8 cellular contexts compared by ENCODE assay signal in the genomic region with DNA sequence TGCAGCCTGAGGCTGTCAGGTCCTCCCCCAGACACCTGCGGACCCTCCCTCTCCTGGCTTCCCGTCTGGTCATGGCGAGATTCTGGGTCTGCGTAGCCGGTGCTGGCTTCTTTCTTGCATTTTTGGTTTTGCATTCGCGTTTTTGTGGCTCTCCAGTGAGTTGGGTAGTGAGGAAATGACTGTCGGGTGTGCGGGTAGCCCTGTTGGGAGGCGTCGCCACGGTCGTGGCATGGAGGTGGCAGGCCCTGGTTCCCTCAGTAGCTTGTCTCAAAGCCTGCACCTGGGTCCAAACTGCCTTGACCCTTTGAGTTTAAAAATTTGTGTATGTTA. TPM values are rescaled to one million over a fixed set of nuclear protein-coding genes. Genes with fewer than 3 reads are reported as not detected.
DNase-seq lines count a peak whose midpoint lies in the region; ATAC-seq and TF ChIP-seq lines count a peak whose summit lies in the region.

No MANE protein-coding gene starts in this region.

- DNase-seq in GM06990 (ENCODE audit: extremely low read depth, insufficient read length) = no peak
- DNase-seq in Karpas-422 = peak; percentile 75
- peak in 2 of 3 experiments; percentile 12 to 44 for DNase-seq in activated CD8-positive, alpha-beta memory T cell treated with anti-CD3 and anti-CD28 coated beads for 48 hours (ENCODE audit: low read depth in 2 of 3, low spot score in 2 of 3)
- peak; percentile 22 for DNase-seq in osteoblast (ENCODE audit: insufficient read length, low spot score, missing footprints)
- DNase-seq in HK-2 (ENCODE audit: unreplicated experiment) = no peak

- H4K20me1 ChIP-seq in Karpas-422 (ENCODE audit: insufficient read depth, low read depth, low read length) (no peaks in the 10 kb centered on the region; the same call in 1 of the 2 replicates), osteoblast (ENCODE audit: insufficient read depth, low read length) (peaks cover 11% of the 10 kb centered on the region)

- peak; percentile 42 for ATAC-seq in GM21717 (IDR thresholded peaks at IDR 0.05; ENCODE audit: unreplicated experiment)
- ATAC-seq in esophagus mucosa = peak; percentile 30

- H3K4me1 ChIP-seq in Karpas-422 (ENCODE audit: low read length) (peaks cover 44% of the 10 kb centered on the region), osteoblast (ENCODE audit: insufficient read depth, low read length) (peaks cover 21% of the 10 kb centered on the region), urinary bladder (ENCODE audit: insufficient read depth) (peaks cover 3% of the 10 kb centered on the region)

- H3K9ac ChIP-seq in Karpas-422 (ENCODE audit: low read length) = peak overlapping the region; percentile 82

- under 1% methylated on average over 13 of the region's 13 CpGs for WGBS in urinary bladder

- H3K27me3 ChIP-seq in GM06990 (replicated peaks; ENCODE audit: control insufficient read depth, insufficient read depth, low read length) = no peaks in the 10 kb centered on the region
- no peaks in the 10 kb centered on the region for H3K27me3 ChIP-seq in Karpas-422 (ENCODE audit: low read length)
- no peaks in the 10 kb centered on the region for H3K27me3 ChIP-seq in osteoblast (ENCODE audit: insufficient read depth, low read length)

- no peak for TF ChIP-seq CTCF in GM06990 (IDR thresholded peaks at IDR 0.05; ENCODE audit: insufficient read depth, low read length, poor library complexity, severe bottlenecking)
- TF ChIP-seq CTCF in osteoblast (IDR thresholded peaks at IDR 0.05; ENCODE audit: extremely low read depth, low read depth, low read length) = no peak

- H3K4me3 ChIP-seq in GM06990 (replicated peaks; ENCODE audit: low read depth, low read length) (peak overlapping the region; percentile 82), Karpas-422 (ENCODE audit: low read length) (peak overlapping the region; percentile 73), osteoblast (ENCODE audit: insufficient read depth, low read length) (peak overlapping the region; percentile 90), urinary bladder (ENCODE audit: low read depth, low read length) (peak overlapping the region; percentile 87)

- H3K9me3 ChIP-seq in Karpas-422 (ENCODE audit: low read length) = no peaks in the 10 kb centered on the region
- no peaks in the 10 kb centered on the region for H3K9me3 ChIP-seq in osteoblast (ENCODE audit: low read depth, low read length)

- H3K27ac ChIP-seq in Karpas-422 (ENCODE audit: low read length) = peak overlapping the region; percentile 75
- H3K27ac ChIP-seq in osteoblast (ENCODE audit: low read depth, low read length) = peak overlapping the region; percentile 95
- H3K27ac ChIP-seq in urinary bladder (ENCODE audit: low read depth) = peak overlapping the region; percentile 68

- H3K79me2 ChIP-seq in Karpas-422 (ENCODE audit: low read length) (peaks cover 88% of the 10 kb centered on the region), osteoblast (ENCODE audit: insufficient read depth, low read length) (peaks cover 55% of the 10 kb centered on the region)

- H3K9me2 ChIP-seq in Karpas-422 (replicated peaks; ENCODE audit: insufficient read depth, low read length) = no peaks in the 10 kb centered on the region

- H3K4me2 ChIP-seq in Karpas-422 (ENCODE audit: low read depth, low read length, poor library complexity, severe bottlenecking) = peak overlapping the region; percentile 78
- H3K4me2 ChIP-seq in osteoblast (ENCODE audit: insufficient read depth, low read length) = peak overlapping the region; percentile 85

- H2AFZ ChIP-seq in Karpas-422 (ENCODE audit: low read length) = peak overlapping the region; percentile 35; the same call in 1 of the 2 replicates
- peak overlapping the region; percentile 98 for H2AFZ ChIP-seq in osteoblast (ENCODE audit: low read length)

- no peaks in the 10 kb centered on the region for H3K36me3 ChIP-seq in GM06990 (ENCODE audit: control insufficient read depth, insufficient read depth, low read length)
- H3K36me3 ChIP-seq in Karpas-422 (ENCODE audit: insufficient read depth, low read length) = peaks cover 14% of the 10 kb centered on the region; the same call in 1 of the 2 replicates
- no peaks in the 10 kb centered on the region for H3K36me3 ChIP-seq in osteoblast (ENCODE audit: insufficient read depth, low read length)
- H3K36me3 ChIP-seq in urinary bladder (ENCODE audit: insufficient read depth) = no peaks in the 10 kb centered on the region

RNA-seq across cellular contexts. Expression of a gene that starts 0.3 kb away (rescaled TPM):
- total RNA-seq in Karpas-422 (2014; rRNA removed; shearing (Covaris generic); ENCODE audit: low replicate concordance) = 30.1 and 52.4 TPM in 2 replicates
- total RNA-seq in esophagus mucosa (7.6 TPM), osteoblast (26.4 and 32.7 TPM in 2 replicates), urinary bladder (70.3 TPM)
- polyA plus RNA-seq in urinary bladder = 10.9 TPM

RNA-seq across cellular contexts. Expression of a gene that starts 0.6 kb away (rescaled TPM):
- 46.4 and 60.7 TPM in 2 replicates for total RNA-seq in Karpas-422 (2014; rRNA removed; shearing (Covaris generic); ENCODE audit: low replicate concordance)
- total RNA-seq in esophagus mucosa (19.6 TPM), osteoblast (13.4 and 18.3 TPM in 2 replicates), urinary bladder (33.8 TPM)
- polyA plus RNA-seq in urinary bladder = 8.1 TPM

RNA-seq across cellular contexts. Expression of a gene that starts 47.9 kb away (rescaled TPM):
- not detected in 2 replicates for total RNA-seq in Karpas-422 (2014; rRNA removed; shearing (Covaris generic); ENCODE audit: low replicate concordance)
- total RNA-seq in esophagus mucosa (not detected), osteoblast (not detected in 2 replicates), urinary bladder (not detected)
- not detected for polyA plus RNA-seq in urinary bladder

Comparison
In these comparisons a context has a peak if more than half of its experiments do, and no peak if none do; other contexts are left out.
1. DNase-seq: peak in Karpas-422 (single experiment), activated CD8-positive, alpha-beta memory T cell treated with anti-CD3 and anti-CD28 coated beads for 48 hours (2 of 3) and osteoblast (single experiment); none in GM06990 (single experiment) and HK-2 (single experiment).
2. Peak in every context shown above with its lines, with median percentiles within 50 percentile points of each other: H3K4me3 ChIP-seq and H3K27ac ChIP-seq.